1 cellular context compared by ENCODE assay signal in the genomic region with DNA sequence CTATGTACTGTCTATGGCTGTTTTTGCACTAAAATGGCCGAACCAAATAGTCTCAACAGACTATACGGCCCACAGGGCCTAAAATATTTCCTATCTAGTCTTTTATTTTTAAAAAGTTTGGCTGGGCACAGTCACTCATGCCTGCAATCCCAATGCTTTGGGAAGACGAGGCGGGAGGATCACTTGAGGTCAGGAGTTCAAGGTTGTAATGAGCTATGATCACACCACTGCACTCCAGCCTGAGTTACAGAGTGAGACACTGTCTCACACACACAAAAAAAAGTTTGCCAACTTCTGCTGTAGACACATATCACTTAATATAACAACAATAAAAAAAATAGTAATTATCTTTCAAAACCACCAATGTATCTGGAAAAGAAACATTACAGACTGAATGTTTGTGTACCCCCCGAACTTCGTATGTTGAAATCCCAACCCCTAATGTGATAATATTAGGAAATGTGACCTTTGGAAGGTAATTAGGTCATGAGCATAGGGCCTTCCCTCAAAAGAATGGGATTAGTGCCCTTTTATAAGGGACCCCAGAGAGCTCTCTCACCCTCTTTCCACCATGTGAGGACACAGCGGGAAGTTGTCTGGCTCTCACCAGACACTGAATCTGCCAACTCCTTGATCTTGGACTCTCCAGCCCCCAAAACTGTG.
TF ChIP-seq lines count a peak whose summit lies in the region.

No MANE protein-coding gene starts in this region.

TF ChIP-seq in WTC11, 78 proteins besides CTCF, POLR2A, EP300 and RAD21 (continued from another document):
- TF ChIP-seq, protein P1, sequence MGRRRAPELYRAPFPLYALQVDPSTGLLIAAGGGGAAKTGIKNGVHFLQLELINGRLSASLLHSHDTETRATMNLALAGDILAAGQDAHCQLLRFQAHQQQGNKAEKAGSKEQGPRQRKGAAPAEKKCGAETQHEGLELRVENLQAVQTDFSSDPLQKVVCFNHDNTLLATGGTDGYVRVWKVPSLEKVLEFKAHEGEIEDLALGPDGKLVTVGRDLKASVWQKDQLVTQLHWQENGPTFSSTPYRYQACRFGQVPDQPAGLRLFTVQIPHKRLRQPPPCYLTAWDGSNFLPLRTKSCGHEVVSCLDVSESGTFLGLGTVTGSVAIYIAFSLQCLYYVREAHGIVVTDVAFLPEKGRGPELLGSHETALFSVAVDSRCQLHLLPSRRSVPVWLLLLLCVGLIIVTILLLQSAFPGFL (CRISPR knock-in tag; IDR thresholded peaks at IDR 0.05; ENCODE audit: borderline replicate concordance): no peak
- TF ChIP-seq, protein P2, sequence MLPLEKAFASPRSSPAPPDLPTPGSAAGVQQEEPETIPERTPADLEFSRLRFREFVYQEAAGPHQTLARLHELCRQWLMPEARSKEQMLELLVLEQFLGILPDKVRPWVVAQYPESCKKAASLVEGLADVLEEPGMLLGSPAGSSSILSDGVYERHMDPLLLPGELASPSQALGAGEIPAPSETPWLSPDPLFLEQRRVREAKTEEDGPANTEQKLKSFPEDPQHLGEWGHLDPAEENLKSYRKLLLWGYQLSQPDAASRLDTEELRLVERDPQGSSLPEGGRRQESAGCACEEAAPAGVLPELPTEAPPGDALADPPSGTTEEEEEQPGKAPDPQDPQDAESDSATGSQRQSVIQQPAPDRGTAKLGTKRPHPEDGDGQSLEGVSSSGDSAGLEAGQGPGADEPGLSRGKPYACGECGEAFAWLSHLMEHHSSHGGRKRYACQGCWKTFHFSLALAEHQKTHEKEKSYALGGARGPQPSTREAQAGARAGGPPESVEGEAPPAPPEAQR (CRISPR knock-in tag; IDR thresholded peaks at IDR 0.05): no peak
- TF ChIP-seq SMAD3 (CRISPR knock-in tag; IDR thresholded peaks at IDR 0.05; ENCODE audit: borderline replicate concordance) (no peak), MYBL2 (CRISPR knock-in tag; IDR thresholded peaks at IDR 0.05) (no peak), ZNF671 (CRISPR knock-in tag; IDR thresholded peaks at IDR 0.05) (no peak)
- TF ChIP-seq, protein P3, sequence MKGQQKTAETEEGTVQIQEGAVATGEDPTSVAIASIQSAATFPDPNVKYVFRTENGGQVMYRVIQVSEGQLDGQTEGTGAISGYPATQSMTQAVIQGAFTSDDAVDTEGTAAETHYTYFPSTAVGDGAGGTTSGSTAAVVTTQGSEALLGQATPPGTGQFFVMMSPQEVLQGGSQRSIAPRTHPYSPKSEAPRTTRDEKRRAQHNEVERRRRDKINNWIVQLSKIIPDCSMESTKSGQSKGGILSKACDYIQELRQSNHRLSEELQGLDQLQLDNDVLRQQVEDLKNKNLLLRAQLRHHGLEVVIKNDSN (CRISPR knock-in tag; IDR thresholded peaks at IDR 0.05): no peak
